In the genomic region with DNA sequence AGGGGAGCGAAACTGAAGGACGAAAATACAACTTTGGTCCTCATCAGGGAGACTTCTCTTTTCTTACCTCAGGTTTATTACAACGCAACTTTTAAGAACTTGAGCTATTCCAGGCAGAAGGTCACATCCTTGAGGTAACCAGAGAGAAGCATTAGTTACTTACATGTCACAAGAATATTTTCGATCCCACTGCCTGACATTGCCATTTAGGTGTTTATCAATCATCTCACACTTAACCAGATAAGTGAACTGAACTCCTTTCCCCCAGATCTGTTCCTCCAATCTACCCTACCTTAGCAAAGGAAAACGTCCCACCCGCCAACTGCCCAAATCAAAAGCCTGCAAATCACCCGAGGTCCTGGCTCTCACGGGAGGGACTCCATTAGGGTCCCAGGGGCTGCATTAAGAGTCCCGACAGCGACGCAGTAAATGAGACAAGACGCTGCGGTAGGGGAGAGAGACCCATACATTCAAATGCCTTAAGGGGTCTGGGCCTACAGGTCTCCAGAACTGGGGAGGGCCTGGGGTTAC, we compare ENCODE assay signal across 8 cellular contexts. TPM values are rescaled to one million over a fixed set of nuclear protein-coding genes. Genes with fewer than 3 reads are reported as not detected.
A peak's percentile ranks its signal among the peaks of the same experiment; 100 is the strongest.
DNase-seq lines count a peak whose midpoint lies in the region; ATAC-seq, FAIRE-seq and TF ChIP-seq lines count a peak whose summit lies in the region.

No MANE protein-coding gene starts in this region.

- peak overlapping the region; percentile 49 for H3K4me3 ChIP-seq in CD4-positive, CD25-positive, alpha-beta regulatory T cell (ENCODE audit: low read depth, low read length)
- H3K4me3 ChIP-seq in KMS-11 (IDR thresholded peaks at IDR 0.05; ENCODE audit: insufficient read depth, low read depth, low read length) (no peak overlapping the region), dorsolateral prefrontal cortex (peak overlapping the region; percentile 50 to 88 (median 75)), neural cell (ENCODE audit: low read length) (peak overlapping the region; percentile 91)

- H3K27ac Mint-ChIP-seq in CD4-positive, CD25-positive, alpha-beta regulatory T cell = peak overlapping the region in 2 of 3 donors; percentile 10 to 46

- peak overlapping the region; percentile 93 for H3K4me2 ChIP-seq in KMS-11
- peak overlapping the region; percentile 94 for H3K4me2 ChIP-seq in neural cell (ENCODE audit: low read length)

- H2AFZ ChIP-seq in KMS-11 (ENCODE audit: low read depth) (peak overlapping the region; percentile 79), neural cell (ENCODE audit: low read depth, low read length) (peak overlapping the region; percentile 58)

- peak overlapping the region; percentile 35; the same call in 1 of the 2 replicates for H3K9ac ChIP-seq in KMS-11
- peak overlapping the region; percentile 80 for H3K9ac ChIP-seq in neural cell (ENCODE audit: low read length)

- intact Hi-C loops in dorsolateral prefrontal cortex (cut with DNase I) = no loop called here

- peaks cover 0 to 3% of the 10 kb centered on the region in 2 experiments for H3K9me3 ChIP-seq in CD4-positive, CD25-positive, alpha-beta regulatory T cell (ENCODE audit: control insufficient read depth in 2 of 2, low read length in 2 of 2)
- H3K9me3 ChIP-seq in neural cell (ENCODE audit: low read length) = no peaks in the 10 kb centered on the region

- H4K20me1 ChIP-seq in KMS-11 (ENCODE audit: insufficient read depth) = no peaks in the 10 kb centered on the region
- H4K20me1 ChIP-seq in neural cell (ENCODE audit: insufficient read depth) = no peaks in the 10 kb centered on the region

- H3K79me2 ChIP-seq in KMS-11 (ENCODE audit: insufficient read depth, low read depth) (no peaks in the 10 kb centered on the region), neural cell (replicated peaks; ENCODE audit: insufficient read depth, low read length) (peaks cover 15% of the 10 kb centered on the region)

- H3K36me3 Mint-ChIP-seq in CD4-positive, CD25-positive, alpha-beta regulatory T cell = peaks cover 18% of the 10 kb centered on the region

- peaks cover 0 to 15% (median 3%) of the 10 kb centered on the region in 7 donors for H3K9me3 Mint-ChIP-seq in CD4-positive, CD25-positive, alpha-beta regulatory T cell

- H3F3A ChIP-seq in neural cell (ENCODE audit: insufficient read depth, low read length, poor library complexity, severe bottlenecking) = no peaks in the 10 kb centered on the region

- no peak overlapping the region for H3K27ac ChIP-seq in CD4-positive, CD25-positive, alpha-beta regulatory T cell (ENCODE audit: insufficient read depth, low read length, poor library complexity, severe bottlenecking)
- H3K27ac ChIP-seq in KMS-11 = no peak overlapping the region
- peak overlapping the region in 6 of 59 donors; percentile 6 to 62 (median 38) for H3K27ac ChIP-seq in dorsolateral prefrontal cortex
- peak overlapping the region; percentile 62 for H3K27ac ChIP-seq in neural cell (ENCODE audit: low read length)

- peaks cover 12 to 17% (median 15%) of the 10 kb centered on the region in 4 donors for H3K4me1 Mint-ChIP-seq in CD4-positive, CD25-positive, alpha-beta regulatory T cell

- no peak for TF ChIP-seq RAD21 in neural cell (conservative IDR thresholded peaks at IDR 0.05)

- peak overlapping the region; percentile 74 to 87 (median 84) for H3K4me3 Mint-ChIP-seq in CD4-positive, CD25-positive, alpha-beta regulatory T cell

- no peaks in the 10 kb centered on the region for H3K9me2 ChIP-seq in neural cell (ENCODE audit: insufficient read depth, low read length)

- peaks cover 5% of the 10 kb centered on the region for H3K4me1 ChIP-seq in CD4-positive, CD25-positive, alpha-beta regulatory T cell (ENCODE audit: control insufficient read depth, insufficient read depth, low read length, poor library complexity, severe bottlenecking)
- peaks cover 8% of the 10 kb centered on the region for H3K4me1 ChIP-seq in KMS-11 (ENCODE audit: low read depth, poor library complexity, severe bottlenecking)

- H3K36me3 ChIP-seq in CD4-positive, CD25-positive, alpha-beta regulatory T cell (ENCODE audit: control insufficient read depth, insufficient read depth, low read length) = no peaks in the 10 kb centered on the region
- no peaks in the 10 kb centered on the region for H3K36me3 ChIP-seq in KMS-11 (ENCODE audit: insufficient read depth)
- peaks cover 4% of the 10 kb centered on the region for H3K36me3 ChIP-seq in neural cell (ENCODE audit: insufficient read depth, low read length)

- no peak for TF ChIP-seq EP300 in neural cell (conservative IDR thresholded peaks at IDR 0.05; ENCODE audit: poor library complexity, severe bottlenecking)

- H3K27me3 ChIP-seq in CD4-positive, CD25-positive, alpha-beta regulatory T cell (ENCODE audit: control insufficient read depth, insufficient read depth, low read length) = no peaks in the 10 kb centered on the region
- H3K27me3 ChIP-seq in KMS-11 (ENCODE audit: insufficient read depth, low read depth) (no peaks in the 10 kb centered on the region), dorsolateral prefrontal cortex (peaks cover 0 to 6% (median 0%) of the 10 kb centered on the region in 45 donors), neural cell (ENCODE audit: insufficient read depth, low read depth, low read length) (no peaks in the 10 kb centered on the region)

- peaks cover 5% of the 10 kb centered on the region for H3K27me3 Mint-ChIP-seq in CD4-positive, CD25-positive, alpha-beta regulatory T cell

- FAIRE-seq in HTR-8/SVneo (lab: Jason Lieb, UNC) = no peak

- no peak for DNase-seq in CD4-positive, CD25-positive, alpha-beta regulatory T cell
- no peak for DNase-seq in dorsolateral prefrontal cortex
- DNase-seq in HTR-8/SVneo (ENCODE audit: insufficient read length, low spot score) = no peak
- no peak for DNase-seq in MV-4-11 (lab: John Stamatoyannopoulos, UW)
- no peak for DNase-seq in inferior parietal cortex (ENCODE audit: extremely low spot score)

- no peak for TF ChIP-seq CTCF in KMS-11 (conservative IDR thresholded peaks at IDR 0.05; ENCODE audit: low read depth, low read length)
- TF ChIP-seq CTCF in dorsolateral prefrontal cortex (IDR thresholded peaks at IDR 0.05 in 54 of 56, conservative IDR thresholded peaks at IDR 0.05 in 2 of 56; ENCODE audit: low read depth in 1 of 56, partially characterized antibody in 56 of 56) = no peak
- no peak for TF ChIP-seq CTCF in neural cell (IDR thresholded peaks at IDR 0.05; ENCODE audit: poor library complexity, severe bottlenecking)

- no peak for ATAC-seq in CD4-positive, CD25-positive, alpha-beta regulatory T cell (ENCODE audit: low read depth in 2 of 2)
- no peak for ATAC-seq in GM21423 (IDR thresholded peaks at IDR 0.05; ENCODE audit: unreplicated experiment)

TF ChIP-seq in neural cell, 6 proteins besides CTCF, POLR2A, EP300 and RAD21:
- TF ChIP-seq EZH2 (IDR thresholded peaks at IDR 0.05; ENCODE audit: borderline replicate concordance, insufficient read depth, low read length, poor library complexity, severe bottlenecking) (no peak), POLR2AphosphoS5 (IDR thresholded peaks at IDR 0.05) (no peak), TAF1 (IDR thresholded peaks at IDR 0.05; ENCODE audit: low read depth) (no peak), MXI1 (conservative IDR thresholded peaks at IDR 0.05; ENCODE audit: poor library complexity, severe bottlenecking) (no peak), SMC3 (conservative IDR thresholded peaks at IDR 0.05; ENCODE audit: poor library complexity) (no peak)
- TF ChIP-seq, protein P1, sequence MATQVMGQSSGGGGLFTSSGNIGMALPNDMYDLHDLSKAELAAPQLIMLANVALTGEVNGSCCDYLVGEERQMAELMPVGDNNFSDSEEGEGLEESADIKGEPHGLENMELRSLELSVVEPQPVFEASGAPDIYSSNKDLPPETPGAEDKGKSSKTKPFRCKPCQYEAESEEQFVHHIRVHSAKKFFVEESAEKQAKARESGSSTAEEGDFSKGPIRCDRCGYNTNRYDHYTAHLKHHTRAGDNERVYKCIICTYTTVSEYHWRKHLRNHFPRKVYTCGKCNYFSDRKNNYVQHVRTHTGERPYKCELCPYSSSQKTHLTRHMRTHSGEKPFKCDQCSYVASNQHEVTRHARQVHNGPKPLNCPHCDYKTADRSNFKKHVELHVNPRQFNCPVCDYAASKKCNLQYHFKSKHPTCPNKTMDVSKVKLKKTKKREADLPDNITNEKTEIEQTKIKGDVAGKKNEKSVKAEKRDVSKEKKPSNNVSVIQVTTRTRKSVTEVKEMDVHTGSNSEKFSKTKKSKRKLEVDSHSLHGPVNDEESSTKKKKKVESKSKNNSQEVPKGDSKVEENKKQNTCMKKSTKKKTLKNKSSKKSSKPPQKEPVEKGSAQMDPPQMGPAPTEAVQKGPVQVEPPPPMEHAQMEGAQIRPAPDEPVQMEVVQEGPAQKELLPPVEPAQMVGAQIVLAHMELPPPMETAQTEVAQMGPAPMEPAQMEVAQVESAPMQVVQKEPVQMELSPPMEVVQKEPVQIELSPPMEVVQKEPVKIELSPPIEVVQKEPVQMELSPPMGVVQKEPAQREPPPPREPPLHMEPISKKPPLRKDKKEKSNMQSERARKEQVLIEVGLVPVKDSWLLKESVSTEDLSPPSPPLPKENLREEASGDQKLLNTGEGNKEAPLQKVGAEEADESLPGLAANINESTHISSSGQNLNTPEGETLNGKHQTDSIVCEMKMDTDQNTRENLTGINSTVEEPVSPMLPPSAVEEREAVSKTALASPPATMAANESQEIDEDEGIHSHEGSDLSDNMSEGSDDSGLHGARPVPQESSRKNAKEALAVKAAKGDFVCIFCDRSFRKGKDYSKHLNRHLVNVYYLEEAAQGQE (IDR thresholded peaks at IDR 0.05; ENCODE audit: borderline replicate concordance) = no peak

RNA-seq across cellular contexts. Expression of a gene that starts 0.7 kb away (rescaled TPM):
- 1.0 TPM for total RNA-seq in CD4-positive, CD25-positive, alpha-beta regulatory T cell
- 1 to 10 TPM in 1 of 4 donors, under 1 TPM in 3; 0.70 to 1.9 (median 0.84) TPM for polyA plus RNA-seq in CD4-positive, CD25-positive, alpha-beta regulatory T cell
- total RNA-seq in dorsolateral prefrontal cortex = 10 to 100 TPM in 57 of 120 experiments, 1 to 10 TPM in 63; 4.5 to 13.7 (median 9.9) TPM
- polyA plus RNA-seq in neural cell = 0.98 and 2.3 TPM in 2 replicates
- 12.2 and 14.8 TPM in 2 replicates for polyA minus RNA-seq in neural cell

RNA-seq across cellular contexts. Expression of a gene that starts 12.3 kb away (rescaled TPM):
- not detected for total RNA-seq in CD4-positive, CD25-positive, alpha-beta regulatory T cell
- not detected for polyA plus RNA-seq in CD4-positive, CD25-positive, alpha-beta regulatory T cell
- total RNA-seq in dorsolateral prefrontal cortex = under 1 TPM in 11 of 120 experiments, not detected in 109; 0.21 to 0.46 (median 0.23) TPM
- polyA plus RNA-seq in neural cell = not detected in 2 replicates
- not detected in 2 replicates for polyA minus RNA-seq in neural cell

RNA-seq across cellular contexts. Expression of a gene that starts 51.3 kb away (rescaled TPM):
- not detected for total RNA-seq in CD4-positive, CD25-positive, alpha-beta regulatory T cell
- polyA plus RNA-seq in CD4-positive, CD25-positive, alpha-beta regulatory T cell = not detected
- total RNA-seq in dorsolateral prefrontal cortex = under 1 TPM in 1 of 120 experiments, not detected in 119; 0.35 TPM
- not detected in 2 replicates for polyA plus RNA-seq in neural cell
- polyA minus RNA-seq in neural cell = not detected in 2 replicates
